8 cellular contexts compared by ENCODE assay signal in genomic region chr2:219497495-219498279, GRCh38. TPM values are rescaled to one million over a fixed set of nuclear protein-coding genes. Genes with fewer than 3 reads are reported as not detected.
DNase-seq lines count a peak whose midpoint lies in the region; ATAC-seq lines count a peak whose summit lies in the region.

No MANE protein-coding gene starts in this region.

- H3K14ac ChIP-seq in neuronal stem cell (ENCODE audit: low read length), result peak overlapping the region; percentile 86

- H3K36me3 Mint-ChIP-seq in activated naive CD4-positive, alpha-beta T cell treated with anti-CD3 and anti-CD28 coated beads, Interleukin-2, amount 10 ng/mL, durations not matched to agents 7 days and 5 days, result peaks cover 6% of the 10 kb centered on the region

- H3K36me3 ChIP-seq in H7 (replicated peaks; ENCODE audit: control insufficient read depth, insufficient read depth, low read length) (no peaks in the 10 kb centered on the region), neuronal stem cell (replicated peaks in 1 of 2; ENCODE audit: control insufficient read depth in 2 of 2, insufficient read depth in 2 of 2, low read length in 2 of 2) (no peaks in the 10 kb centered on the region)

- H3K9ac ChIP-seq in neuronal stem cell (ENCODE audit: low read depth, low read length, poor library complexity), result peak overlapping the region; percentile 82

- H2BK12ac ChIP-seq in neuronal stem cell (ENCODE audit: low read length), result peak overlapping the region; percentile 43

- H3K9me3 ChIP-seq in neuronal stem cell (replicated peaks in 1 of 2; ENCODE audit: control insufficient read depth in 2 of 2, insufficient read depth in 1 of 2, low read depth in 1 of 2, low read length in 2 of 2), result no peaks in the 10 kb centered on the region

- peaks cover 7 to 10% of the 10 kb centered on the region in 2 donors for H3K4me1 ChIP-seq in neuronal stem cell (ENCODE audit: control insufficient read depth in 2 of 2, insufficient read depth in 1 of 2, low read depth in 1 of 2, low read length in 2 of 2)

- H2AK5ac ChIP-seq in neuronal stem cell (ENCODE audit: low read depth, low read length), result no peak overlapping the region

- peak overlapping the region; percentile 96 for H2AFZ ChIP-seq in neuronal stem cell (ENCODE audit: low read length)

- CTCF ChIA-PET in activated naive CD4-positive, alpha-beta T cell treated with anti-CD3 and anti-CD28 coated beads, Interleukin-2, amount 10 ng/mL, durations not matched to agents 7 days and 5 days (lab: Charles Lee), result interaction anchor here (0.8 to 4.7 kb wide), 6 partner anchors 12 to 37 kb away, joined by 3 to 131 read pairs (median 6); no protein-coding TSS in a partner anchor

- H3K4ac ChIP-seq in neuronal stem cell (ENCODE audit: low read length), result no peak overlapping the region

- no CpG with 5 or more reads among the region's 59 CpGs for WGBS in neuronal stem cell (ENCODE audit: extremely low coverage in 2 of 2, insufficient read length in 2 of 2, insufficient replicate concordance in 1 of 2), 2 donors

- H3K4me2 ChIP-seq in neuronal stem cell (ENCODE audit: insufficient read depth, low read length, poor library complexity, severe bottlenecking), result peak overlapping the region; percentile 92

- H4K91ac ChIP-seq in neuronal stem cell (ENCODE audit: low read depth, low read length, poor library complexity), result no peak overlapping the region

- no peaks in the 10 kb centered on the region for H3K9me3 Mint-ChIP-seq in activated naive CD4-positive, alpha-beta T cell treated with anti-CD3 and anti-CD28 coated beads, Interleukin-2, amount 10 ng/mL, durations not matched to agents 7 days and 5 days

- H3K4me3 ChIP-seq in H7 (ENCODE audit: insufficient read depth, low read depth, low read length), result peak overlapping the region; percentile 77
- peak overlapping the region; percentile 59 to 80 for H3K4me3 ChIP-seq in neuronal stem cell (ENCODE audit: low read length in 2 of 2)

- peak overlapping the region; percentile 94 for H3K18ac ChIP-seq in neuronal stem cell (ENCODE audit: low read length)

- peaks cover 61% of the 10 kb centered on the region for H3K27me3 Mint-ChIP-seq in activated naive CD4-positive, alpha-beta T cell treated with anti-CD3 and anti-CD28 coated beads, Interleukin-2, amount 10 ng/mL, durations not matched to agents 7 days and 5 days

- H2BK5ac ChIP-seq in neuronal stem cell (ENCODE audit: low read length), result no peak overlapping the region

- H2BK120ac ChIP-seq in neuronal stem cell (ENCODE audit: low read depth, low read length), result no peak overlapping the region

- no peak overlapping the region for H3K27ac ChIP-seq in neuronal stem cell (replicated peaks; ENCODE audit: low read length)

- peak overlapping the region; percentile 41 for H2BK15ac ChIP-seq in neuronal stem cell (ENCODE audit: low read length)

- H4K8ac ChIP-seq in neuronal stem cell (ENCODE audit: low read depth, low read length), result no peak overlapping the region

- peaks cover 28% of the 10 kb centered on the region for H3K27me3 ChIP-seq in H7 (ENCODE audit: control insufficient read depth, insufficient read depth, low read length)
- H3K27me3 ChIP-seq in neuronal stem cell (ENCODE audit: control insufficient read depth in 3 of 3, insufficient read depth in 3 of 3, low read depth in 1 of 3, low read length in 3 of 3), result peaks cover 20 to 53% (median 34%) of the 10 kb centered on the region in 3 experiments

- H3K4me3 Mint-ChIP-seq in activated naive CD4-positive, alpha-beta T cell treated with anti-CD3 and anti-CD28 coated beads, Interleukin-2, amount 10 ng/mL, durations not matched to agents 7 days and 5 days, result peak overlapping the region; percentile 92

- H3K4me1 Mint-ChIP-seq in activated naive CD4-positive, alpha-beta T cell treated with anti-CD3 and anti-CD28 coated beads, Interleukin-2, amount 10 ng/mL, durations not matched to agents 7 days and 5 days, result peaks cover 41% of the 10 kb centered on the region

- DNase-seq in Daoy (ENCODE audit: low read depth) (peak; percentile 75), H7 (peak; percentile 93), NCI-H2227 treated with DMSO at 0.1 percent for 48 hours (lab: John Stamatoyannopoulos, UW) (peak; percentile 39), germinal center (ENCODE audit: low spot score) (peak; percentile 48), neuronal stem cell (ENCODE audit: low spot score) (no peak), T-helper 9 cell (no peak)
- DNase-seq in activated naive CD4-positive, alpha-beta T cell treated with anti-CD3 and anti-CD28 coated beads, Interleukin-2, amount 10 ng/mL, durations not matched to agents 7 days and 5 days, result peak; percentile 65

- no peak overlapping the region for H3K27ac Mint-ChIP-seq in activated naive CD4-positive, alpha-beta T cell treated with anti-CD3 and anti-CD28 coated beads, Interleukin-2, amount 10 ng/mL, durations not matched to agents 7 days and 5 days

- H3K79me1 ChIP-seq in neuronal stem cell (ENCODE audit: low read depth, low read length), result no peaks in the 10 kb centered on the region

- no peak for ATAC-seq in GM19397 (IDR thresholded peaks at IDR 0.05; ENCODE audit: unreplicated experiment)

- peak overlapping the region; percentile 94 for H3K23ac ChIP-seq in neuronal stem cell (ENCODE audit: low read depth, low read length, poor library complexity)

RNA-seq across cellular contexts. Expression of gene GMPPA, which starts 1.0 kb away (rescaled TPM):
- total RNA-seq in Daoy (2014; rRNA removed; shearing (Covaris generic)), result 30.0 and 47.6 TPM in 2 replicates
- 53.4 and 71.7 TPM in 2 replicates for total RNA-seq in H7 (2014; rRNA removed; shearing (Covaris generic))
- polyA plus RNA-seq in neuronal stem cell (2013, experiment 1 of 2), result 11.1 TPM
- polyA plus RNA-seq in neuronal stem cell (2013, experiment 2 of 2), result 10.9 TPM

RNA-seq across cellular contexts. Expression of gene ASIC4, which starts 16.6 kb away (rescaled TPM):
- total RNA-seq in Daoy (2014; rRNA removed; shearing (Covaris generic)), result 0.42 TPM in 1 of 2 replicates, not detected in the other
- 0.07 and 1.2 TPM in 2 replicates for total RNA-seq in H7 (2014; rRNA removed; shearing (Covaris generic))
- 0.14 TPM for polyA plus RNA-seq in neuronal stem cell (2013, experiment 1 of 2)
- 0.15 TPM for polyA plus RNA-seq in neuronal stem cell (2013, experiment 2 of 2)

RNA-seq across cellular contexts. Expression of gene CHPF, which starts 45.9 kb away (rescaled TPM):
- 51.1 and 69.0 TPM in 2 replicates for total RNA-seq in Daoy (2014; rRNA removed; shearing (Covaris generic))
- 104 and 113 TPM in 2 replicates for total RNA-seq in H7 (2014; rRNA removed; shearing (Covaris generic))
- 12.6 TPM for polyA plus RNA-seq in neuronal stem cell (2013, experiment 1 of 2)
- polyA plus RNA-seq in neuronal stem cell (2013, experiment 2 of 2), result 12.8 TPM

RNA-seq across cellular contexts. Expression of gene TMEM198, which starts 46.1 kb away (rescaled TPM):
- 2.4 and 2.5 TPM in 2 replicates for total RNA-seq in Daoy (2014; rRNA removed; shearing (Covaris generic))
- 2.9 and 4.2 TPM in 2 replicates for total RNA-seq in H7 (2014; rRNA removed; shearing (Covaris generic))
- 2.7 TPM for polyA plus RNA-seq in neuronal stem cell (2013, experiment 1 of 2)
- 1.8 TPM for polyA plus RNA-seq in neuronal stem cell (2013, experiment 2 of 2)

Comparison
In these comparisons a context has a peak if more than half of its experiments do, and no peak if none do; other contexts are left out.
1. DNase-seq: peak in Daoy (single experiment), H7 (single experiment), NCI-H2227 treated with DMSO at 0.1 percent for 48 hours (single experiment), activated naive CD4-positive, alpha-beta T cell treated with anti-CD3 and anti-CD28 coated beads, Interleukin-2, amount 10 ng/mL, durations not matched to agents 7 days and 5 days (single experiment) and germinal center (single experiment); none in neuronal stem cell (single experiment) and T-helper 9 cell (single experiment).